Comparison of ENCODE assay signal across 17 cellular contexts in genomic region chr12:98999569-98999968, GRCh38.
DNase-seq lines count a peak whose midpoint lies in the region; ATAC-seq lines count a peak whose summit lies in the region.
"Had no signal": no experiment of that assay in that cellular context is flagged by ENCODE, and none has a peak within 500 bp of the region (broad histone marks: within the 10 kb centered on the region; RNA-seq: fewer than 3 reads in every experiment).

No MANE protein-coding gene starts in this region.

- ATAC-seq in GM19025 (IDR thresholded peaks at IDR 0.05; ENCODE audit: low read depth, unreplicated experiment), result peak; percentile 54
- ATAC-seq in sciatic nerve, result peak; percentile 59
- no peak for ATAC-seq in HG03460 (IDR thresholded peaks at IDR 0.05; ENCODE audit: unreplicated experiment)

- DNase-seq in AG08395 (ENCODE audit: low spot score), result peak; percentile 6
- DNase-seq in cerebellar cortex (ENCODE audit: low spot score), result peak; percentile 50
- DNase-seq in sciatic nerve (ENCODE audit: low spot score), result no peak
- no peak for DNase-seq in NCI-H2171 (lab: John Stamatoyannopoulos, UW)
- no peak for DNase-seq in HuH-7.5 (ENCODE audit: low spot score)
- DNase-seq: Caco-2; CD4-positive, CD25-positive, alpha-beta regulatory T cell; EL; IMR-90; Kasumi-1; MM.1S; NCI-H1092 treated with DMSO at 0.1 percent for 48 hours; NCI-H2081 treated with DMSO at 0.1 percent for 48 hours; NCI-H526 treated with DMSO at 0.1 percent for 48 hours; PC-3 had no signal

- intact Hi-C loops in sciatic nerve (cut with DNase I), result no loop called here

Comparison
In these comparisons a context has a peak if more than half of its experiments do, and no peak if none do; other contexts are left out.
1. DNase-seq: peak in AG08395 (single experiment) and cerebellar cortex (single experiment); none in sciatic nerve (single experiment), NCI-H2171 (single experiment) and HuH-7.5 (single experiment).